In the genomic region with DNA sequence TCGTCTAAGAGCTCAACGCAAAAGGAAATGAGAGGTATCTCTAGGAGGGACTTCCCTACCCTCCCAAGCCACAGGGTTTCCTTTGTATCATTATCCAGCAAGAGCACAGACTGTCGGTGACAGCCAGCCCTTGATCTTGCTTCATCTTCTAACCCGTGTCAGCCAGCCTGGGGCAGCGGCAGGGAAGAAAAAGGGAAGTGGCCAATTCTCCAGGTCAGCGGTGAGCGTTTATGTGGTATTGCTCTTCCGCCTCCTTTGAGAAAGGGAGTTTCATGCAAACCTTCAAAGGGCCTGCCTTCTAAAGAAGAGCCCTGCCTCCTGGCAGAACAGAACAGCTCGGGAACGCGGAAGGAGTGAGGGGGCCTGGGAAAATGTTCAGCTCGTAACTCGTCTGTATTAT, we compare ENCODE assay signal across 8 cellular contexts. TPM values are rescaled to one million over a fixed set of nuclear protein-coding genes. Genes with fewer than 3 reads are reported as not detected.
DNase-seq lines count a peak whose midpoint lies in the region; ATAC-seq and TF ChIP-seq lines count a peak whose summit lies in the region.

No MANE protein-coding gene starts in this region.

- peaks cover 12 to 33% (median 24%) of the 10 kb centered on the region in 3 donors for H3K27me3 Mint-ChIP-seq in immature natural killer cell (ENCODE audit: low read depth in 3 of 3)

- peak overlapping the region in 1 of 6 donors; percentile 23 for H3K27ac Mint-ChIP-seq in immature natural killer cell

- no peak overlapping the region for H3K27ac ChIP-seq in colonic mucosa

- H3K9me3 Mint-ChIP-seq in immature natural killer cell: peaks cover 0 to 2% (median 0%) of the 10 kb centered on the region in 6 donors

- no peaks in the 10 kb centered on the region for H3K4me1 ChIP-seq in colonic mucosa

- TF ChIP-seq CTCF in GM10248 (IDR thresholded peaks at IDR 0.05; ENCODE audit: control extremely low read depth, extremely low read depth, low read depth, missing control alignments): no peak
- no peak for TF ChIP-seq CTCF in colonic mucosa (IDR thresholded peaks at IDR 0.05)

- H3K4me1 Mint-ChIP-seq in immature natural killer cell: peaks cover 23 to 29% of the 10 kb centered on the region in 2 donors

- CTCF ChIA-PET in GM10248 (lab: Yijun Ruan, JAX): interaction anchor here (1.1 to 1.3 kb wide), 3 partner anchors 10 to 42 kb away, joined by 3 to 5 read pairs (median 4); partner anchors contain the start of gene EFNB2

- intact Hi-C loops in colonic mucosa (cut with DNase I): no loop called here

- no peak overlapping the region for H3K4me3 ChIP-seq in colonic mucosa

- H3K36me3 Mint-ChIP-seq in immature natural killer cell: no peaks in the 10 kb centered on the region

- ATAC-seq in GM21390 (IDR thresholded peaks at IDR 0.05; ENCODE audit: unreplicated experiment): peak; percentile 88
- ATAC-seq in HG03521 (IDR thresholded peaks at IDR 0.05; ENCODE audit: unreplicated experiment): peak; percentile 55

- no peak overlapping the region for H3K9ac ChIP-seq in colonic mucosa (ENCODE audit: low read depth in 2 of 2, low read length in 2 of 2)

- H3K27me3 ChIP-seq in colonic mucosa: no peaks in the 10 kb centered on the region

- peak overlapping the region in 2 of 5 donors; percentile 26 to 31 for H3K4me3 Mint-ChIP-seq in immature natural killer cell

- DNase-seq in GM10248 (ENCODE audit: extremely low spot score) (peak; percentile 41), immature natural killer cell (peak; percentile 8 to 25 (median 24)), colonic mucosa (no peak), HPDE6-E6E7 (ENCODE audit: extremely low spot score) (no peak), COLO829 (ENCODE audit: low spot score) (no peak), NCI-H1105 (lab: John Stamatoyannopoulos, UW) (no peak)

- H3K36me3 ChIP-seq in colonic mucosa: peaks cover 12% of the 10 kb centered on the region

- H3K9me3 ChIP-seq in colonic mucosa: no peaks in the 10 kb centered on the region

- POLR2A ChIA-PET in GM10248 (lab: Yijun Ruan, JAX): no interaction called here

RNA-seq across cellular contexts. Expression of gene EFNB2, which starts 41.9 kb away (rescaled TPM):
- under 1 TPM in 1 of 3 donors, not detected in 2; 0.17 TPM for polyA plus RNA-seq in immature natural killer cell
- total RNA-seq in colonic mucosa: 100 to 1,000 TPM in 1 of 2 donors, 10 to 100 TPM in 1; 41.8 to 104 TPM

Comparison
In these comparisons a context has a peak if more than half of its experiments do, and no peak if none do; other contexts are left out.
1. DNase-seq: peak in GM10248 (single experiment) and immature natural killer cell (3 of 3); none in colonic mucosa (single experiment), HPDE6-E6E7 (single experiment), COLO829 (single experiment) and NCI-H1105 (single experiment).